In the genomic region with DNA sequence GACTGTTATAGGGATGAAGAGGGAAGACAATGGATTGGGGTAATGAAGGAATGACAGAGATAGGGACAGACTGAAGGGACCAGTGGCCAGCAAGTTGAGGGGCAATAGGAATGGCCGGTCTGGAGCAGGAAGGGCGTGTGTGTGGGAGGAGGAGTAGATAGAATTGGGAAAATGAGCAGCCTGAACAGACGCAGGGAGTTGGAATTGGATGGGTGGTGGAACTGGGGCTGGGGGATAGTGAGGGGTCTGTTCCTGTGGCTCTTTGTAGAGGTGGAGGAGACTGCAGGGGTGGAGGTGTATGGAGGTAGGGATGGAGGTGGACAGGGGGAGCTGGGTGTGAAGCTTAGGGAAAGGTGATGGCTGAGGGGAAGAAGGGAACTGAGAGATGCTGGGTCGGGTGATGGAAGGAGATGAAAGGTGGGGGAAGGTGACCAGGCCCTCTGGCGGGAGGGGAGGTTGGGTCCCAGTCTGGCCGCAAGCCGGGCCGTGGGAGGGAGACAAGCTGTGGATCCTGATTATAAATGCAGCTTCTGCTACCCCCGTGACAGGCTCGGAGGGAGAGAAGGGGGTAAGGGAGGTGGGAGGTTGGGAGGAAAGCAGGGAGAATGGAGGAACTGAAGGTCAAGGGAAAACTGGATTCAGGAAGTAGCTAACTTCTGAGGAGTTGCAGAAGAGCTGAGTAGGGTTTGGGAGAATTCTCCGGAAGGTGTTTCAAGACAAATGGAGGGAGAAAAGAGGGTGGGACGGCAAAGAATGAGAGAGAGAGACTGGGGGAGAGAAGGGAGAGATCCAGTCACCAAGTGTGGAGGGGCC, we compare ENCODE assay signal across 1 cellular context.
TF ChIP-seq lines count a peak whose summit lies in the region.

No MANE protein-coding gene starts in this region.

TF ChIP-seq in HepG2, 621 proteins besides CTCF, POLR2A, EP300 and RAD21 (continued from another document and continues in another):
- TF ChIP-seq ZNF570 (CRISPR knock-in tag; IDR thresholded peaks at IDR 0.05; ENCODE audit: borderline replicate concordance), result no peak
- TF ChIP-seq NFE2 (CRISPR knock-in tag; IDR thresholded peaks at IDR 0.05), result no peak
- no peak for TF ChIP-seq NR3C1 (CRISPR knock-in tag; IDR thresholded peaks at IDR 0.05)
- TF ChIP-seq, protein P1, sequence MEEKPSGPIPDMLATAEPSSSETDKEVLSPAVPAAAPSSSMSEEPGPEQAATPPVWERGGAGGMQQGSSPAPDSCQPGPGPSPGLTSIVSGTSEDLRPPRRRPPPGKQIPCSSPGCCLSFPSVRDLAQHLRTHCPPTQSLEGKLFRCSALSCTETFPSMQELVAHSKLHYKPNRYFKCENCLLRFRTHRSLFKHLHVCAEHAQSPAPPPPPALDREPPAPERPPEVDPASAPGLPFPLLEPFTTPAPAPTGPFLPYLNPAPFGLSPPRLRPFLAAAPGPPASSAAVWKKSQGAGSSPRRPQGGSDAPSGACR (CRISPR knock-in tag; IDR thresholded peaks at IDR 0.05), result no peak; the same call in none of the 2 replicates
- peak; percentile 60; the same call in 1 of the 2 replicates for TF ChIP-seq EEA1 (CRISPR knock-in tag; IDR thresholded peaks at IDR 0.05; ENCODE audit: borderline replicate concordance)
- no peak for TF ChIP-seq ZNF770 (CRISPR knock-in tag; IDR thresholded peaks at IDR 0.05)
- TF ChIP-seq ZBTB7A (CRISPR knock-in tag; IDR thresholded peaks at IDR 0.05), result no peak
- no peak for TF ChIP-seq REST (IDR thresholded peaks at IDR 0.05; ENCODE audit: borderline replicate concordance in 1 of 2, low read depth in 1 of 2, low read length in 2 of 2)
- TF ChIP-seq ZFP41 (CRISPR knock-in tag; IDR thresholded peaks at IDR 0.05; ENCODE audit: borderline replicate concordance), result no peak
- 0 out of 2 replicates have a peak, but pooled peaks have one; percentile 63 for TF ChIP-seq ZNF572 (CRISPR knock-in tag; IDR thresholded peaks at IDR 0.05)
- no peak for TF ChIP-seq ZNF552 (CRISPR knock-in tag; IDR thresholded peaks at IDR 0.05; ENCODE audit: borderline replicate concordance)
- TF ChIP-seq TEAD2 (CRISPR knock-in tag; IDR thresholded peaks at IDR 0.05), result no peak
- no peak for TF ChIP-seq NPAS2 (CRISPR knock-in tag; IDR thresholded peaks at IDR 0.05; ENCODE audit: borderline replicate concordance)
- no peak for TF ChIP-seq ZNF878 (CRISPR knock-in tag; IDR thresholded peaks at IDR 0.05)
- TF ChIP-seq ZBED4 (CRISPR knock-in tag; IDR thresholded peaks at IDR 0.05; ENCODE audit: borderline replicate concordance), result no peak
- TF ChIP-seq ZNF362 (CRISPR knock-in tag; IDR thresholded peaks at IDR 0.05; ENCODE audit: borderline replicate concordance), result no peak
- no peak for TF ChIP-seq ZNF264 (CRISPR knock-in tag; IDR thresholded peaks at IDR 0.05)
- TF ChIP-seq TBP (CRISPR knock-in tag; IDR thresholded peaks at IDR 0.05), result no peak
- TF ChIP-seq IKZF5 (CRISPR knock-in tag; IDR thresholded peaks at IDR 0.05), result no peak
- TF ChIP-seq NR2C2 (CRISPR knock-in tag; IDR thresholded peaks at IDR 0.05; ENCODE audit: borderline replicate concordance), result no peak
- TF ChIP-seq ZSCAN22 (CRISPR knock-in tag; IDR thresholded peaks at IDR 0.05), result no peak
- TF ChIP-seq GMEB2 (CRISPR knock-in tag; IDR thresholded peaks at IDR 0.05; ENCODE audit: low read depth), result no peak
- no peak for TF ChIP-seq DNMT3B (CRISPR knock-in tag; conservative IDR thresholded peaks at IDR 0.05)
- TF ChIP-seq, protein P2, sequence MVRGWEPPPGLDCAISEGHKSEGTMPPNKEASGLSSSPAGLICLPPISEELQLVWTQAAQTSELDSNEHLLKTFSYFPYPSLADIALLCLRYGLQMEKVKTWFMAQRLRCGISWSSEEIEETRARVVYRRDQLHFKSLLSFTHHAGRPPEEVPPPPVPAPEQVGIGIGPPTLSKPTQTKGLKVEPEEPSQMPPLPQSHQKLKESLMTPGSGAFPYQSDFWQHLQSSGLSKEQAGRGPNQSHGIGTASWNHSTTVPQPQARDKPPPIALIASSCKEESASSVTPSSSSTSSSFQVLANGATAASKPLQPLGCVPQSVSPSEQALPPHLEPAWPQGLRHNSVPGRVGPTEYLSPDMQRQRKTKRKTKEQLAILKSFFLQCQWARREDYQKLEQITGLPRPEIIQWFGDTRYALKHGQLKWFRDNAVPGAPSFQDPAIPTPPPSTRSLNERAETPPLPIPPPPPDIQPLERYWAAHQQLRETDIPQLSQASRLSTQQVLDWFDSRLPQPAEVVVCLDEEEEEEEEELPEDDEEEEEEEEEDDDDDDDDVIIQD (CRISPR knock-in tag; IDR thresholded peaks at IDR 0.05; ENCODE audit: low read depth), result no peak
- TF ChIP-seq ZNF317 (CRISPR knock-in tag; IDR thresholded peaks at IDR 0.05), result no peak
- TF ChIP-seq SMC3 (IDR thresholded peaks at IDR 0.05; ENCODE audit: low read length), result no peak
- TF ChIP-seq PATZ1 (CRISPR knock-in tag; IDR thresholded peaks at IDR 0.05), result no peak
- no peak for TF ChIP-seq REPIN1 (CRISPR knock-in tag; IDR thresholded peaks at IDR 0.05; ENCODE audit: borderline replicate concordance, low read depth)
- TF ChIP-seq ZNF724P (CRISPR knock-in tag; IDR thresholded peaks at IDR 0.05; ENCODE audit: borderline replicate concordance), result no peak
- TF ChIP-seq ZNF296 (CRISPR knock-in tag; conservative IDR thresholded peaks at IDR 0.05), result no peak
- TF ChIP-seq ZNF460 (CRISPR knock-in tag; IDR thresholded peaks at IDR 0.05; ENCODE audit: borderline replicate concordance), result no peak
- TF ChIP-seq MLLT10 (CRISPR knock-in tag; IDR thresholded peaks at IDR 0.05), result no peak
- TF ChIP-seq HNF1B (CRISPR knock-in tag; IDR thresholded peaks at IDR 0.05), result 0 out of 2 replicates have a peak, but pooled peaks have one; percentile 35
- no peak for TF ChIP-seq YEATS4 (CRISPR knock-in tag; IDR thresholded peaks at IDR 0.05; ENCODE audit: borderline replicate concordance)
